ENCODE assay signal across 8 cellular contexts in the genomic region with DNA sequence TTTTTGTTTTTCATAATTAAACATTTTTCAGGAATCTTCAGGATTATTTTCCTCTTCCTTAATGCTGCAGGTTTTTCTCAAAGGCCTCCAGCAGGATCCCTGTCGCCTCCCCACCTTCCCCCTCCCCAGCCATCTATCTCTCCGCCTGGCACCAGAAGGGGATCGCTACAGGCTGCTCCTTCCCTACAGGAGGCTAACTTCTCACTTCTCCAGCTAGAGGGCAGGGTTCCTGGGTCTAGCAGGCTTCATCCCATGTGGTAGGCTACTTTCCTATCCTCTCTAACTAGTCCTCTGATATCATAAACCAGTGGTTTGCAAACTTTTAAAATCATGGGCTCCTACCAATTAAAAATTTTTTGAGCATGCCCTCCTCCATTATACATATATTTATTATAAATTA.
DNase-seq lines count a peak whose midpoint lies in the region; ATAC-seq and TF ChIP-seq lines count a peak whose summit lies in the region.

No MANE protein-coding gene starts in this region.

- no peak overlapping the region for H3K4me3 ChIP-seq in neural progenitor cell

- H3K27ac Mint-ChIP-seq in activated CD4-positive, alpha-beta T cell treated with anti-CD3 and anti-CD28 coated beads for 36 hours, result no peak overlapping the region
- H3K27ac Mint-ChIP-seq in MCF 10A (ENCODE audit: low read depth, unreplicated experiment), result no peak overlapping the region
- no peak overlapping the region for H3K27ac Mint-ChIP-seq in neural progenitor cell

- BruUV-seq in MCF 10A (replicated peaks; lab: Mats Ljungman, UMichigan), result no TSS peak

- H3K9me3 Mint-ChIP-seq in activated CD4-positive, alpha-beta T cell treated with anti-CD3 and anti-CD28 coated beads for 36 hours (ENCODE audit: low read depth), result no peaks in the 10 kb centered on the region
- H3K9me3 Mint-ChIP-seq in MCF 10A (ENCODE audit: unreplicated experiment), result no peaks in the 10 kb centered on the region
- no peaks in the 10 kb centered on the region for H3K9me3 Mint-ChIP-seq in neural progenitor cell

- H3K27me3 Mint-ChIP-seq in activated CD4-positive, alpha-beta T cell treated with anti-CD3 and anti-CD28 coated beads for 36 hours, result no peaks in the 10 kb centered on the region
- H3K27me3 Mint-ChIP-seq in MCF 10A (ENCODE audit: insufficient read depth, unreplicated experiment) (peaks cover 47% of the 10 kb centered on the region), neural progenitor cell (ENCODE audit: insufficient read depth, low read depth) (peaks cover 14% of the 10 kb centered on the region)

- POLR2A ChIA-PET in activated CD4-positive, alpha-beta T cell treated with anti-CD3 and anti-CD28 coated beads for 36 hours (lab: Charles Lee), result no interaction called here
- POLR2A ChIA-PET in MCF 10A (lab: Yijun Ruan, JAX), result interaction anchor here (0.6 kb wide), 1 partner anchor 27 kb away, joined by 3 read pairs; no protein-coding TSS in a partner anchor

- TF ChIP-seq CTCF in MCF 10A (IDR thresholded peaks at IDR 0.05; ENCODE audit: unreplicated experiment) (peak; percentile 37), neural progenitor cell (IDR thresholded peaks at IDR 0.05) (peak; percentile 47)

- no peak overlapping the region for H3K9ac ChIP-seq in neural progenitor cell

- no peaks in the 10 kb centered on the region for H3K36me3 ChIP-seq in neural progenitor cell

- no peak overlapping the region for H3K4me2 ChIP-seq in neural progenitor cell

- H3K27ac ChIP-seq in neural progenitor cell, result no peak overlapping the region

- H3K79me2 ChIP-seq in neural progenitor cell (ENCODE audit: low read depth), result no peaks in the 10 kb centered on the region

- H2AFZ ChIP-seq in neural progenitor cell (replicated peaks), result no peak overlapping the region

- no peak overlapping the region for H3K4me3 Mint-ChIP-seq in activated CD4-positive, alpha-beta T cell treated with anti-CD3 and anti-CD28 coated beads for 36 hours
- no peak overlapping the region for H3K4me3 Mint-ChIP-seq in MCF 10A (ENCODE audit: unreplicated experiment)
- peak overlapping the region; percentile 28 for H3K4me3 Mint-ChIP-seq in neural progenitor cell

- no peaks in the 10 kb centered on the region for H4K20me1 ChIP-seq in neural progenitor cell (ENCODE audit: low read depth)

- CTCF ChIA-PET in activated CD4-positive, alpha-beta T cell treated with anti-CD3 and anti-CD28 coated beads for 36 hours (lab: Charles Lee), result interaction anchor here (0.9 to 1.4 kb wide), 3 partner anchors 9 to 102 kb away, joined by 3 to 5 read pairs (median 3); no protein-coding TSS in a partner anchor
- CTCF ChIA-PET in MCF 10A (lab: Yijun Ruan, JAX), result interaction anchor here (0.5 to 1.0 kb wide), 4 partner anchors 15 to 208 kb away, joined by 3 to 4 read pairs (median 3); no protein-coding TSS in a partner anchor

- peaks cover 7% of the 10 kb centered on the region for H3K4me1 Mint-ChIP-seq in activated CD4-positive, alpha-beta T cell treated with anti-CD3 and anti-CD28 coated beads for 36 hours
- H3K4me1 Mint-ChIP-seq in MCF 10A (ENCODE audit: insufficient read depth, unreplicated experiment) (no peaks in the 10 kb centered on the region), neural progenitor cell (no peaks in the 10 kb centered on the region)

- DNase-seq in activated CD4-positive, alpha-beta T cell treated with anti-CD3 and anti-CD28 coated beads for 36 hours, result peak; percentile 37
- no peak for DNase-seq in activated CD4-positive, alpha-beta T cell treated with anti-CD3 and anti-CD28 coated beads, Interleukin-2, amount 50 U/mL, for 4 hours
- peak; percentile 58 for DNase-seq in NCI-H226
- peak; percentile 62 for DNase-seq in MCF 10A (ENCODE audit: unreplicated experiment)
- peak; percentile 54 for DNase-seq in neural progenitor cell (ENCODE audit: low spot score)

- H3K9me3 ChIP-seq in neural progenitor cell (ENCODE audit: low read depth), result no peaks in the 10 kb centered on the region

- H3K27me3 ChIP-seq in neural progenitor cell, result peaks cover 24% of the 10 kb centered on the region

- intact Hi-C loops in activated CD4-positive, alpha-beta T cell treated with anti-CD3 and anti-CD28 coated beads for 36 hours (cut with DNase I, micrococcal nuclease), result no loop called here
- intact Hi-C loops in MCF 10A (cut with micrococcal nuclease), result loop anchor here (1.0 to 10.0 kb wide), 2 partner anchors 49 to 112 kb away; no protein-coding TSS in a partner anchor

- H3F3A ChIP-seq in neural progenitor cell (ENCODE audit: low read depth), result no peaks in the 10 kb centered on the region

- H3K36me3 Mint-ChIP-seq in activated CD4-positive, alpha-beta T cell treated with anti-CD3 and anti-CD28 coated beads for 36 hours (ENCODE audit: low read depth), result no peaks in the 10 kb centered on the region
- H3K36me3 Mint-ChIP-seq in MCF 10A (ENCODE audit: insufficient read depth, unreplicated experiment) (no peaks in the 10 kb centered on the region), neural progenitor cell (no peaks in the 10 kb centered on the region)

- peak; percentile 68 for ATAC-seq in activated CD4-positive, alpha-beta T cell treated with anti-CD3 and anti-CD28 coated beads for 36 hours
- ATAC-seq in GM21723 (IDR thresholded peaks at IDR 0.05; ENCODE audit: unreplicated experiment) (no peak), HG02884 (IDR thresholded peaks at IDR 0.05; ENCODE audit: unreplicated experiment) (no peak), HG02763 (IDR thresholded peaks at IDR 0.05; ENCODE audit: unreplicated experiment) (no peak)

- no peaks in the 10 kb centered on the region for H3K4me1 ChIP-seq in neural progenitor cell

Comparison
In these comparisons a context has a peak if more than half of its experiments do, and no peak if none do; other contexts are left out.
1. DNase-seq: peak in activated CD4-positive, alpha-beta T cell treated with anti-CD3 and anti-CD28 coated beads for 36 hours (single experiment), NCI-H226 (single experiment), MCF 10A (single experiment) and neural progenitor cell (single experiment); none in activated CD4-positive, alpha-beta T cell treated with anti-CD3 and anti-CD28 coated beads, Interleukin-2, amount 50 U/mL, for 4 hours (0 of 2).